ENCODE assay signal across 26 cellular contexts in genomic region chr5:135058326-135058725, GRCh38. TPM values are rescaled to one million over a fixed set of nuclear protein-coding genes. Genes with fewer than 3 reads are reported as not detected.
"Had no signal": no experiment of that assay in that cellular context is flagged by ENCODE, and none has a peak within 500 bp of the region (broad histone marks: within the 10 kb centered on the region; RNA-seq: fewer than 3 reads in every experiment).

No MANE protein-coding gene starts in this region.

- H3K27ac ChIP-seq: left ventricle myocardium inferior, parathyroid adenoma, right lobe of liver, skin epidermis, stomach, suprapubic skin, transverse colon, uterus, WERI-Rb-1 had no signal

- DNase-seq: activated CD4-positive, alpha-beta T cell treated with anti-CD3 and anti-CD28 coated beads, Interleukin-2, amount 10 ng/mL, durations not matched to agents 7 days and 5 days; activated CD4-positive, CD25-positive, alpha-beta regulatory T cell treated with anti-CD3 and anti-CD28 coated beads, Interleukin-2, amount 50 U/mL, for 72 hours; activated CD8-positive, alpha-beta memory T cell treated with anti-CD3 and anti-CD28 coated beads, Interleukin-2, amount 10 ng/mL, durations not matched to agents 7 days and 5 days; activated CD8-positive, alpha-beta T cell treated with anti-CD3 and anti-CD28 coated beads for 36 hours; activated effector memory CD4-positive, alpha-beta T cell treated with anti-CD3 and anti-CD28 coated beads, Interleukin-2, amount 50 U/mL, for 16 hours; activated naive CD4-positive, alpha-beta T cell treated with anti-CD3 and anti-CD28 coated beads, Interleukin-2, amount 10 ng/mL, durations not matched to agents 7 days and 5 days; activated T-cell treated with anti-CD3 and anti-CD28 coated beads for 4 hours; cerebellar nuclear complex; effector CD4-positive, alpha-beta T cell; left ventricle myocardium inferior; mammary epithelial cell; midbrain; right lobe of liver; stimulated activated CD4-positive, alpha-beta T cell treated with anti-CD3 and anti-CD28 coated beads, Interleukin-2, amount 100 ng/mL, for 24 hours; stomach; transverse colon; uterus; WERI-Rb-1 had no signal

- H3K9me3 Mint-ChIP-seq: activated CD4-positive, alpha-beta T cell treated with anti-CD3 and anti-CD28 coated beads, Interleukin-2, amount 10 ng/mL, durations not matched to agents 7 days and 5 days; activated CD8-positive, alpha-beta T cell treated with anti-CD3 and anti-CD28 coated beads for 36 hours; activated naive CD4-positive, alpha-beta T cell treated with anti-CD3 and anti-CD28 coated beads, Interleukin-2, amount 10 ng/mL, durations not matched to agents 7 days and 5 days; nephron; stimulated activated effector memory CD8-positive, alpha-beta T cell treated with anti-CD3 and anti-CD28 coated beads, Interleukin-12 subunit alpha, Interleukin-12 subunit beta, amount 100 ng/mL, for 72 hours; T-helper 2 cell treated with Interferon-gamma antibody and Interleukin-4, amounts not matched to agents 5 μg/mL and 100 μg/mL, for 36 hours had no signal

- H3K4me3 ChIP-seq: left ventricle myocardium inferior, right lobe of liver, skin epidermis, stomach, suprapubic skin, transverse colon, uterus had no signal

- ATAC-seq: activated CD8-positive, alpha-beta memory T cell treated with anti-CD3 and anti-CD28 coated beads, Interleukin-2, amount 10 ng/mL, durations not matched to agents 7 days and 5 days; activated CD8-positive, alpha-beta T cell treated with anti-CD3 and anti-CD28 coated beads for 36 hours; right lobe of liver; stimulated activated effector memory CD8-positive, alpha-beta T cell treated with anti-CD3 and anti-CD28 coated beads, Interleukin-12 subunit alpha, Interleukin-12 subunit beta, amount 100 ng/mL, for 72 hours had no signal

- H3K36me3 ChIP-seq: left ventricle myocardium inferior, right lobe of liver, stomach, suprapubic skin, transverse colon, uterus, WERI-Rb-1 had no signal

- H3K9ac ChIP-seq: parathyroid adenoma had no signal

- H3K27ac Mint-ChIP-seq: activated CD4-positive, alpha-beta T cell treated with anti-CD3 and anti-CD28 coated beads, Interleukin-2, amount 10 ng/mL, durations not matched to agents 7 days and 5 days; activated CD8-positive, alpha-beta memory T cell treated with anti-CD3 and anti-CD28 coated beads, Interleukin-2, amount 10 ng/mL, durations not matched to agents 7 days and 5 days; activated CD8-positive, alpha-beta T cell treated with anti-CD3 and anti-CD28 coated beads for 36 hours; activated naive CD4-positive, alpha-beta T cell treated with anti-CD3 and anti-CD28 coated beads, Interleukin-2, amount 10 ng/mL, durations not matched to agents 7 days and 5 days; nephron; stimulated activated effector memory CD8-positive, alpha-beta T cell treated with anti-CD3 and anti-CD28 coated beads, Interleukin-12 subunit alpha, Interleukin-12 subunit beta, amount 100 ng/mL, for 72 hours; T-helper 2 cell treated with Interferon-gamma antibody and Interleukin-4, amounts not matched to agents 5 μg/mL and 100 μg/mL, for 36 hours had no signal

- H3K4me1 Mint-ChIP-seq: nephron; stimulated activated effector memory CD8-positive, alpha-beta T cell treated with anti-CD3 and anti-CD28 coated beads, Interleukin-12 subunit alpha, Interleukin-12 subunit beta, amount 100 ng/mL, for 72 hours had no signal

- H3K79me2 ChIP-seq: parathyroid adenoma had no signal

- H3K4me1 ChIP-seq: parathyroid adenoma, right lobe of liver, suprapubic skin, uterus had no signal

- H3K9me3 ChIP-seq: left ventricle myocardium inferior, right lobe of liver, stomach, suprapubic skin, transverse colon, uterus had no signal

- H3K27me3 ChIP-seq: right lobe of liver, uterus had no signal

- H3K36me3 Mint-ChIP-seq: activated CD8-positive, alpha-beta memory T cell treated with anti-CD3 and anti-CD28 coated beads, Interleukin-2, amount 10 ng/mL, durations not matched to agents 7 days and 5 days; activated naive CD4-positive, alpha-beta T cell treated with anti-CD3 and anti-CD28 coated beads, Interleukin-2, amount 10 ng/mL, durations not matched to agents 7 days and 5 days; stimulated activated effector memory CD8-positive, alpha-beta T cell treated with anti-CD3 and anti-CD28 coated beads, Interleukin-12 subunit alpha, Interleukin-12 subunit beta, amount 100 ng/mL, for 72 hours had no signal

- H2AFZ ChIP-seq: parathyroid adenoma had no signal

- FAIRE-seq: endometrium had no signal

- H3K4me3 Mint-ChIP-seq: activated CD4-positive, alpha-beta T cell treated with anti-CD3 and anti-CD28 coated beads, Interleukin-2, amount 10 ng/mL, durations not matched to agents 7 days and 5 days; activated CD8-positive, alpha-beta memory T cell treated with anti-CD3 and anti-CD28 coated beads, Interleukin-2, amount 10 ng/mL, durations not matched to agents 7 days and 5 days; activated CD8-positive, alpha-beta T cell treated with anti-CD3 and anti-CD28 coated beads for 36 hours; activated naive CD4-positive, alpha-beta T cell treated with anti-CD3 and anti-CD28 coated beads, Interleukin-2, amount 10 ng/mL, durations not matched to agents 7 days and 5 days; nephron; stimulated activated effector memory CD8-positive, alpha-beta T cell treated with anti-CD3 and anti-CD28 coated beads, Interleukin-12 subunit alpha, Interleukin-12 subunit beta, amount 100 ng/mL, for 72 hours; T-helper 2 cell treated with Interferon-gamma antibody and Interleukin-4, amounts not matched to agents 5 μg/mL and 100 μg/mL, for 36 hours had no signal

RNA-seq across cellular contexts. Expression of gene PITX1, which starts 24.3 kb away (rescaled TPM):
- total RNA-seq: activated CD4-positive, alpha-beta T cell treated with anti-CD3 and anti-CD28 coated beads, Interleukin-2, amount 10 ng/mL, durations not matched to agents 7 days and 5 days; glomerular endothelial cell; left ventricle myocardium inferior; right lobe of liver had no signal
